8 cellular contexts compared by ENCODE assay signal in genomic region chr11:47566166-47566546, GRCh38. TPM values are rescaled to one million over a fixed set of nuclear protein-coding genes. Genes with fewer than 3 reads are reported as not detected.
A peak's percentile ranks its signal among the peaks of the same experiment; 100 is the strongest.
DNase-seq lines count a peak whose midpoint lies in the region; ATAC-seq, FAIRE-seq and TF ChIP-seq lines count a peak whose summit lies in the region.

No MANE protein-coding gene starts in this region.

- no peaks in the 10 kb centered on the region for H3K9me3 Mint-ChIP-seq in activated CD4-positive, alpha-beta T cell treated with anti-CD3 and anti-CD28 coated beads, Interleukin-2, amount 10 ng/mL, durations not matched to agents 24 days and 14 days

- H3K4me3 ChIP-seq in fibroblast of villous mesenchyme (ENCODE audit: low read depth, low read length) (peak overlapping the region; percentile 87), retinal pigment epithelial cell (ENCODE audit: low read length) (peak overlapping the region; percentile 81)

- TF ChIP-seq CTCF in fibroblast of villous mesenchyme (IDR thresholded peaks at IDR 0.05; ENCODE audit: insufficient read depth, low read depth, low read length) (no peak), retinal pigment epithelial cell (conservative IDR thresholded peaks at IDR 0.05; ENCODE audit: low read depth, low read length) (no peak), GM20000 (IDR thresholded peaks at IDR 0.05; ENCODE audit: extremely low read depth, missing control alignments) (no peak)

- peaks cover 19% of the 10 kb centered on the region for H3K36me3 Mint-ChIP-seq in activated CD4-positive, alpha-beta T cell treated with anti-CD3 and anti-CD28 coated beads, Interleukin-2, amount 10 ng/mL, durations not matched to agents 24 days and 14 days (ENCODE audit: low read depth)

- DNase-seq in activated CD4-positive, alpha-beta T cell treated with anti-CD3 and anti-CD28 coated beads, Interleukin-2, amount 10 ng/mL, durations not matched to agents 24 days and 14 days: no peak
- no peak for DNase-seq in activated CD4-positive, alpha-beta T cell treated with anti-CD3 and anti-CD28 coated beads for 4 hours
- DNase-seq in fibroblast of villous mesenchyme (ENCODE audit: low read depth): no peak
- no peak for DNase-seq in retinal pigment epithelial cell (ENCODE audit: low read depth)
- DNase-seq in GM20000 (ENCODE audit: low spot score): no peak
- no peak for DNase-seq in HTR-8/SVneo (ENCODE audit: insufficient read length, low spot score)
- no peak for DNase-seq in SKM-1 (lab: John Stamatoyannopoulos, UW; ENCODE audit: unreplicated experiment)

- FAIRE-seq in HTR-8/SVneo (lab: Jason Lieb, UNC): no peak

- no peaks in the 10 kb centered on the region for H3K27me3 Mint-ChIP-seq in activated CD4-positive, alpha-beta T cell treated with anti-CD3 and anti-CD28 coated beads, Interleukin-2, amount 10 ng/mL, durations not matched to agents 24 days and 14 days

- intact Hi-C loops in activated CD4-positive, alpha-beta T cell treated with anti-CD3 and anti-CD28 coated beads, Interleukin-2, amount 10 ng/mL, durations not matched to agents 24 days and 14 days (cut with micrococcal nuclease): no loop called here

- peak overlapping the region; percentile 89 for H3K4me3 Mint-ChIP-seq in activated CD4-positive, alpha-beta T cell treated with anti-CD3 and anti-CD28 coated beads, Interleukin-2, amount 10 ng/mL, durations not matched to agents 24 days and 14 days

- H3K27ac Mint-ChIP-seq in activated CD4-positive, alpha-beta T cell treated with anti-CD3 and anti-CD28 coated beads, Interleukin-2, amount 10 ng/mL, durations not matched to agents 24 days and 14 days: peak overlapping the region; percentile 78

- peaks cover 16% of the 10 kb centered on the region for H3K4me1 Mint-ChIP-seq in activated CD4-positive, alpha-beta T cell treated with anti-CD3 and anti-CD28 coated beads, Interleukin-2, amount 10 ng/mL, durations not matched to agents 24 days and 14 days

- ATAC-seq in SK-N-SH treated with all-trans-retinoic acid at 6 μM for 48 hours: peak; percentile 26

TF ChIP-seq in SK-N-SH treated with all-trans-retinoic acid at 6 μM for 48 hours, 23 proteins besides CTCF, POLR2A, EP300 and RAD21 (continues in another document):
- TF ChIP-seq ARNTL (CRISPR knock-in tag; IDR thresholded peaks at IDR 0.05; ENCODE audit: borderline replicate concordance, low read depth) (no peak), PATZ1 (CRISPR knock-in tag; IDR thresholded peaks at IDR 0.05; ENCODE audit: borderline replicate concordance) (no peak), POU6F1 (CRISPR knock-in tag; IDR thresholded peaks at IDR 0.05; ENCODE audit: borderline replicate concordance, low read depth) (no peak), TOX (CRISPR knock-in tag; IDR thresholded peaks at IDR 0.05; ENCODE audit: borderline replicate concordance) (no peak), ISL1 (CRISPR knock-in tag; IDR thresholded peaks at IDR 0.05) (no peak), SNAI2 (CRISPR knock-in tag; IDR thresholded peaks at IDR 0.05) (no peak), ZNF565 (CRISPR knock-in tag; conservative IDR thresholded peaks at IDR 0.05; ENCODE audit: low read depth) (no peak), ZC3H10 (CRISPR knock-in tag; IDR thresholded peaks at IDR 0.05) (no peak), ESRRG (CRISPR knock-in tag; IDR thresholded peaks at IDR 0.05) (no peak), CREB5 (CRISPR knock-in tag; IDR thresholded peaks at IDR 0.05; ENCODE audit: low read depth) (no peak), BACH2 (CRISPR knock-in tag; IDR thresholded peaks at IDR 0.05; ENCODE audit: borderline replicate concordance) (no peak), PPARA (CRISPR knock-in tag; IDR thresholded peaks at IDR 0.05; ENCODE audit: borderline replicate concordance) (no peak), OSR1 (CRISPR knock-in tag; IDR thresholded peaks at IDR 0.05) (no peak), CSRNP3 (CRISPR knock-in tag; IDR thresholded peaks at IDR 0.05) (no peak), CSDC2 (CRISPR knock-in tag; IDR thresholded peaks at IDR 0.05) (no peak)

RNA-seq across cellular contexts. Expression of gene PTPMT1, which starts 0.8 kb away (rescaled TPM):
- 53.9 and 54.9 TPM in 2 replicates for total RNA-seq in activated CD4-positive, alpha-beta T cell treated with anti-CD3 and anti-CD28 coated beads, Interleukin-2, amount 10 ng/mL, durations not matched to agents 24 days and 14 days
- 66.7 and 71.7 TPM in 2 replicates for total RNA-seq in fibroblast of villous mesenchyme

RNA-seq across cellular contexts. Expression of gene KBTBD4, which starts 12.6 kb away (rescaled TPM):
- total RNA-seq in activated CD4-positive, alpha-beta T cell treated with anti-CD3 and anti-CD28 coated beads, Interleukin-2, amount 10 ng/mL, durations not matched to agents 24 days and 14 days: 16.4 and 16.7 TPM in 2 replicates
- 18.7 and 24.2 TPM in 2 replicates for total RNA-seq in fibroblast of villous mesenchyme

RNA-seq across cellular contexts. Expression of gene NDUFS3, which starts 12.7 kb away (rescaled TPM):
- total RNA-seq in activated CD4-positive, alpha-beta T cell treated with anti-CD3 and anti-CD28 coated beads, Interleukin-2, amount 10 ng/mL, durations not matched to agents 24 days and 14 days: 151 and 159 TPM in 2 replicates
- 66.1 and 70.5 TPM in 2 replicates for total RNA-seq in fibroblast of villous mesenchyme

RNA-seq across cellular contexts. Expression of gene CELF1, which starts 13.2 kb away (rescaled TPM):
- 154 and 159 TPM in 2 replicates for total RNA-seq in activated CD4-positive, alpha-beta T cell treated with anti-CD3 and anti-CD28 coated beads, Interleukin-2, amount 10 ng/mL, durations not matched to agents 24 days and 14 days
- 124 and 128 TPM in 2 replicates for total RNA-seq in fibroblast of villous mesenchyme

RNA-seq across cellular contexts. Expression of gene FAM180B, which starts 20.3 kb away (rescaled TPM):
- 0.19 and 0.28 TPM in 2 replicates for total RNA-seq in activated CD4-positive, alpha-beta T cell treated with anti-CD3 and anti-CD28 coated beads, Interleukin-2, amount 10 ng/mL, durations not matched to agents 24 days and 14 days
- total RNA-seq in fibroblast of villous mesenchyme: not detected in 2 replicates
